Comparison of ENCODE assay signal across 10 cellular contexts in genomic region chr18:22667616-22668422, GRCh38.
DNase-seq lines count a peak whose midpoint lies in the region; ATAC-seq, FAIRE-seq and TF ChIP-seq lines count a peak whose summit lies in the region.
"Had no signal": no experiment of that assay in that cellular context is flagged by ENCODE, and none has a peak within 500 bp of the region (broad histone marks: within the 10 kb centered on the region; RNA-seq: fewer than 3 reads in every experiment).

No MANE protein-coding gene starts in this region.

- no peak overlapping the region for H3K4me3 ChIP-seq in epithelial cell of esophagus (ENCODE audit: low read length)
- no peak overlapping the region for H3K4me3 ChIP-seq in naive thymus-derived CD4-positive, alpha-beta T cell (ENCODE audit: low read length)

- DNase-seq in NCI-H82 (lab: John Stamatoyannopoulos, UW) (peak; percentile 5), NCI-H82 treated with DMSO at 0.1 percent for 48 hours (lab: John Stamatoyannopoulos, UW; ENCODE audit: unreplicated experiment) (no peak), LoVo (ENCODE audit: low spot score) (peak; percentile 66), epithelial cell of esophagus (ENCODE audit: low read depth) (peak; percentile 54), urothelium cell line (ENCODE audit: low spot score) (peak; percentile 40)
- no peak for DNase-seq in naive thymus-derived CD4-positive, alpha-beta T cell
- DNase-seq in activated CD4-positive, alpha-beta T cell treated with anti-CD3 and anti-CD28 coated beads for 1 hour = no peak
- DNase-seq in NK-92 treated with Interleukin-12 subunit alpha and Interleukin-12 subunit beta, amount 100 ng/mL, for 24 hours (lab: John Stamatoyannopoulos, UW) = no peak
- DNase-seq: stimulated activated CD4-positive, alpha-beta T cell treated with anti-CD3 and anti-CD28 coated beads, Interleukin-1b, Interleukin-23, amount 100 ng/mL, for 48 hours had no signal

- no peak overlapping the region for H3K27ac ChIP-seq in naive thymus-derived CD4-positive, alpha-beta T cell (ENCODE audit: low read depth, low read length)

- CTCF ChIA-PET in naive thymus-derived CD4-positive, alpha-beta T cell (lab: Charles Lee) = no interaction called here

- H3K9me3 Mint-ChIP-seq in naive thymus-derived CD4-positive, alpha-beta T cell = peaks cover 0 to 32% (median 15%) of the 10 kb centered on the region in 11 donors

- H3K27me3 ChIP-seq in naive thymus-derived CD4-positive, alpha-beta T cell (ENCODE audit: control insufficient read depth in 2 of 2, insufficient read depth in 2 of 2, low read length in 2 of 2) = no peaks in the 10 kb centered on the region

- no peak overlapping the region for H3K27ac Mint-ChIP-seq in naive thymus-derived CD4-positive, alpha-beta T cell

- no peak for ATAC-seq in naive thymus-derived CD4-positive, alpha-beta T cell

- intact Hi-C loops in naive thymus-derived CD4-positive, alpha-beta T cell (cut with micrococcal nuclease) = no loop called here

- POLR2A ChIA-PET in naive thymus-derived CD4-positive, alpha-beta T cell (lab: Charles Lee) = interaction anchor here (0.9 kb wide), 1 partner anchor 13 kb away, joined by 3 read pairs; no protein-coding TSS in a partner anchor

- no peaks in the 10 kb centered on the region for H3K9me3 ChIP-seq in naive thymus-derived CD4-positive, alpha-beta T cell (ENCODE audit: control insufficient read depth in 2 of 3, low read length in 3 of 3)

- no peak for FAIRE-seq in urothelium cell line (lab: Jason Lieb, UNC)
- FAIRE-seq: A204.1 had no signal

- no peak for TF ChIP-seq CTCF in epithelial cell of esophagus (IDR thresholded peaks at IDR 0.05; ENCODE audit: insufficient read depth, low read depth, low read length, missing control alignments)

- H3K36me3 Mint-ChIP-seq in naive thymus-derived CD4-positive, alpha-beta T cell = no peaks in the 10 kb centered on the region

- no peak overlapping the region for H3K4me3 Mint-ChIP-seq in naive thymus-derived CD4-positive, alpha-beta T cell

- H3K27me3 Mint-ChIP-seq in naive thymus-derived CD4-positive, alpha-beta T cell = peaks cover 0 to 22% (median 16%) of the 10 kb centered on the region in 5 donors

- no peaks in the 10 kb centered on the region for H3K4me1 Mint-ChIP-seq in naive thymus-derived CD4-positive, alpha-beta T cell

- H3K4me1 ChIP-seq in naive thymus-derived CD4-positive, alpha-beta T cell (ENCODE audit: control insufficient read depth in 2 of 2, insufficient read depth in 2 of 2, low read length in 2 of 2) = no peaks in the 10 kb centered on the region

- no peaks in the 10 kb centered on the region for H3K36me3 ChIP-seq in naive thymus-derived CD4-positive, alpha-beta T cell (ENCODE audit: control insufficient read depth in 2 of 3, insufficient read depth in 3 of 3, low read length in 3 of 3)

Comparison
In these comparisons a context has a peak if more than half of its experiments do, and no peak if none do; other contexts are left out.
1. DNase-seq: peak in NCI-H82 (single experiment), LoVo (single experiment), epithelial cell of esophagus (single experiment) and urothelium cell line (single experiment); none in NCI-H82 treated with DMSO at 0.1 percent for 48 hours (single experiment), naive thymus-derived CD4-positive, alpha-beta T cell (0 of 9), activated CD4-positive, alpha-beta T cell treated with anti-CD3 and anti-CD28 coated beads for 1 hour (single experiment) and NK-92 treated with Interleukin-12 subunit alpha and Interleukin-12 subunit beta, amount 100 ng/mL, for 24 hours (single experiment).